9 cellular contexts compared by ENCODE assay signal in the genomic region with DNA sequence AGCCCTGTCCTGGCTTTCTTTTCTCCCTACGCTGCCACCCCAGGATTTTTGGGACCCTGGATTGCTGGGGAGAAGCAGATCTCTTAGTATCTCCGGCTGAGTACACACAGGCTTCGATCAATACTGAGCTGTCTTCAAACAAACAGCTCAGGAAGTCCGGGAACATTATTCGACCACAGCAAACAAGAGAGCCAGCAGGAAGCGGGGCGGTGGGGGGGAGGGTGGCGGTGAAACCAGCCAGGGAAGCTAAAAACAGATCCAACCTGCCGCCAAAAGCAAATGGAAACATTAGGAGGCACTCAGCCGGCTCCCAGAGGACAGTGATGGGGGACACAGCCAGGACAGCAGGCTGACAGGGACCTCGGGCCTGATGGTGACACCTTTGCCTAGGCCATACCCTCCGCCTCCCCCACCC. TPM values are rescaled to one million over a fixed set of nuclear protein-coding genes. Genes with fewer than 3 reads are reported as not detected.
DNase-seq lines count a peak whose midpoint lies in the region; ATAC-seq and TF ChIP-seq lines count a peak whose summit lies in the region.
"Had no signal": no experiment of that assay in that cellular context is flagged by ENCODE, and none has a peak within 500 bp of the region (broad histone marks: within the 10 kb centered on the region; RNA-seq: fewer than 3 reads in every experiment).

No MANE protein-coding gene starts in this region.

- H3K4me1 Mint-ChIP-seq in activated CD4-positive, alpha-beta T cell treated with anti-CD3 and anti-CD28 coated beads, Interleukin-2, amount 10 ng/mL, durations not matched to agents 7 days and 5 days = peaks cover 23% of the 10 kb centered on the region

- H3K4me3 ChIP-seq in right cardiac atrium (ENCODE audit: low read length) = no peak overlapping the region
- no peak overlapping the region for H3K4me3 ChIP-seq in thyroid gland (replicated peaks in 1 of 3)

- peak overlapping the region; percentile 94 for H3K27ac ChIP-seq in right cardiac atrium (ENCODE audit: low read length)
- H3K27ac ChIP-seq in thyroid gland = peak overlapping the region in 2 of 3 donors; percentile 18 to 35

- ATAC-seq in right cardiac atrium (peak; percentile 64 to 70), GM18868 (IDR thresholded peaks at IDR 0.05; ENCODE audit: unreplicated experiment) (no peak), GM21367 (IDR thresholded peaks at IDR 0.05; ENCODE audit: unreplicated experiment) (no peak), GM21515 (IDR thresholded peaks at IDR 0.05; ENCODE audit: unreplicated experiment) (no peak)

- peak; percentile 15 for DNase-seq in activated CD4-positive, alpha-beta T cell treated with anti-CD3 and anti-CD28 coated beads, Interleukin-2, amount 10 ng/mL, durations not matched to agents 7 days and 5 days
- no peak for DNase-seq in activated CD4-positive, alpha-beta T cell treated with anti-CD3 and anti-CD28 coated beads for 1 hour
- peak; percentile 76 for DNase-seq in UCSD-AML1 (lab: John Stamatoyannopoulos, UW; ENCODE audit: unreplicated experiment)
- DNase-seq in right cardiac atrium = peak in 2 of 3 donors; percentile 71 to 82
- DNase-seq in thyroid gland = peak in 1 of 2 donors; percentile 29
- DNase-seq: NCI-H2227 treated with DMSO at 0.1 percent for 48 hours had no signal

- H3K4me3 Mint-ChIP-seq in activated CD4-positive, alpha-beta T cell treated with anti-CD3 and anti-CD28 coated beads, Interleukin-2, amount 10 ng/mL, durations not matched to agents 7 days and 5 days = peak overlapping the region; percentile 47

- no peaks in the 10 kb centered on the region for H3K36me3 ChIP-seq in thyroid gland

- no peaks in the 10 kb centered on the region for H3K9me3 Mint-ChIP-seq in activated CD4-positive, alpha-beta T cell treated with anti-CD3 and anti-CD28 coated beads, Interleukin-2, amount 10 ng/mL, durations not matched to agents 7 days and 5 days

- H3K4me1 ChIP-seq in right cardiac atrium (ENCODE audit: control insufficient read depth, insufficient read depth, low read length) (peaks cover 2% of the 10 kb centered on the region), thyroid gland (peaks cover 0 to 7% of the 10 kb centered on the region in 2 donors)

- intact Hi-C loops in right cardiac atrium (cut with DNase I) (no loop called here), thyroid gland (cut with DNase I) (no loop called here)

- H3K27me3 ChIP-seq in right cardiac atrium (ENCODE audit: control insufficient read depth, insufficient read depth) = no peaks in the 10 kb centered on the region
- no peaks in the 10 kb centered on the region for H3K27me3 ChIP-seq in thyroid gland

- CTCF ChIA-PET in activated CD4-positive, alpha-beta T cell treated with anti-CD3 and anti-CD28 coated beads, Interleukin-2, amount 10 ng/mL, durations not matched to agents 7 days and 5 days (lab: Charles Lee) = interaction anchor here (1.4 to 2.6 kb wide), 3 partner anchors 10 to 73 kb away, joined by 4 to 8 read pairs (median 7); no protein-coding TSS in a partner anchor

- no peaks in the 10 kb centered on the region for H3K9me3 ChIP-seq in right cardiac atrium (ENCODE audit: control insufficient read depth, low read length)
- H3K9me3 ChIP-seq in thyroid gland = no peaks in the 10 kb centered on the region

- no peak for TF ChIP-seq CTCF in thyroid gland (IDR thresholded peaks at IDR 0.05)

- 20% methylated on average over 12 of the region's 12 CpGs for WGBS in right cardiac atrium
- 41 to 46% methylated on average over 12 of the region's 12 CpGs for WGBS in thyroid gland, 2 donors

- H3K27me3 Mint-ChIP-seq in activated CD4-positive, alpha-beta T cell treated with anti-CD3 and anti-CD28 coated beads, Interleukin-2, amount 10 ng/mL, durations not matched to agents 7 days and 5 days = no peaks in the 10 kb centered on the region

- H3K27ac Mint-ChIP-seq in activated CD4-positive, alpha-beta T cell treated with anti-CD3 and anti-CD28 coated beads, Interleukin-2, amount 10 ng/mL, durations not matched to agents 7 days and 5 days = peak overlapping the region; percentile 83

- POLR2A ChIA-PET in activated CD4-positive, alpha-beta T cell treated with anti-CD3 and anti-CD28 coated beads, Interleukin-2, amount 10 ng/mL, durations not matched to agents 7 days and 5 days (lab: Charles Lee) = no interaction called here

- no peak for TF ChIP-seq POLR2A in thyroid gland (IDR thresholded peaks at IDR 0.05)

- H3K36me3 Mint-ChIP-seq in activated CD4-positive, alpha-beta T cell treated with anti-CD3 and anti-CD28 coated beads, Interleukin-2, amount 10 ng/mL, durations not matched to agents 7 days and 5 days (ENCODE audit: low read depth) = no peaks in the 10 kb centered on the region

RNA-seq across cellular contexts. Expression of a gene that starts 12.2 kb away (rescaled TPM):
- not detected for total RNA-seq in activated CD4-positive, alpha-beta T cell treated with anti-CD3 and anti-CD28 coated beads, Interleukin-2, amount 10 ng/mL, durations not matched to agents 7 days and 5 days
- total RNA-seq in right cardiac atrium (100 to 1,000 TPM in 1 of 4 donors, 10 to 100 TPM in 3; 69.9 to 130 (median 80.1) TPM), thyroid gland (100 to 1,000 TPM; 156 to 391 (median 285) TPM)
- polyA plus RNA-seq in right cardiac atrium = 107 TPM

RNA-seq across cellular contexts. Expression of a gene that starts 19.0 kb away (rescaled TPM):
- total RNA-seq in activated CD4-positive, alpha-beta T cell treated with anti-CD3 and anti-CD28 coated beads, Interleukin-2, amount 10 ng/mL, durations not matched to agents 7 days and 5 days = not detected
- total RNA-seq in right cardiac atrium = not detected
- polyA plus RNA-seq in right cardiac atrium = not detected
- 1 to 10 TPM; 2.0 to 5.6 (median 3.1) TPM for total RNA-seq in thyroid gland

RNA-seq across cellular contexts. Expression of a gene that starts 48.2 kb away (rescaled TPM):
- total RNA-seq in activated CD4-positive, alpha-beta T cell treated with anti-CD3 and anti-CD28 coated beads, Interleukin-2, amount 10 ng/mL, durations not matched to agents 7 days and 5 days = 10 to 100 TPM; 38.7 to 40.2 TPM
- total RNA-seq in right cardiac atrium (10 to 100 TPM; 14.9 to 39.4 (median 17.9) TPM), thyroid gland (10 to 100 TPM; 12.4 to 56.2 (median 16.8) TPM)
- 25.8 TPM for polyA plus RNA-seq in right cardiac atrium

RNA-seq across cellular contexts. Expression of a gene that starts 49.4 kb away (rescaled TPM):
- total RNA-seq in activated CD4-positive, alpha-beta T cell treated with anti-CD3 and anti-CD28 coated beads, Interleukin-2, amount 10 ng/mL, durations not matched to agents 7 days and 5 days = not detected
- total RNA-seq in right cardiac atrium = 100 to 1,000 TPM in 1 of 4 donors, 10 to 100 TPM in 3; 47.8 to 106 (median 57.5) TPM
- 44.2 TPM for polyA plus RNA-seq in right cardiac atrium
- total RNA-seq in thyroid gland = 100 to 1,000 TPM in 3 of 4 donors, 10 to 100 TPM in 1; 88.6 to 164 (median 117) TPM

Comparison
In these comparisons a context has a peak if more than half of its experiments do, and no peak if none do; other contexts are left out.
1. ATAC-seq: peak in right cardiac atrium (2 of 2); none in GM18868 (single experiment), GM21367 (single experiment) and GM21515 (single experiment).
2. RNA of a gene that starts 12.2 kb away (total RNA-seq): 156 to 391 TPM in thyroid gland and 69.9 to 130 TPM in right cardiac atrium; not detected in activated CD4-positive, alpha-beta T cell treated with anti-CD3 and anti-CD28 coated beads, Interleukin-2, amount 10 ng/mL, durations not matched to agents 7 days and 5 days; every median in the first group is over 10 times any median in the second.